ENCODE assay signal across 8 cellular contexts in the genomic region with DNA sequence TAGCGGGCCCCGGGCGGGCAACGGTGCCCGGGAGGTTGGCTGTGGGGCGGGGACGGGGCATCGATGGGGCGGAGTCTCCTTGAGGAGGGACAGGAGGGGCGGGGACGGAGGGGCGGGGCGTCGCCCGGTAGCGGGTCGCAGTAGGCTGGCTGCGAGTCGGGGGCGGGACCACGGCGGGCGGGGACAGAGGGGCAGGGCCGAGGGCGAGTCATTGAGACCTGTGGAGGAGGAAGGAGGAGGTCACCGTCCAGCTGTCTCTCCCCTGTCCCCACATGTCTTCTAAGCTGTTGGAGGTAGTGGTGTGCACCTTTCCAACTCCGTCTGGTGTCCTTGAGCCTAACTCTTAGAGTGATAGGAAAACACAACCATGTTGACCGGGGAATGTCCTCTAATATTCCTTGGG. TPM values are rescaled to one million over a fixed set of nuclear protein-coding genes. Genes with fewer than 3 reads are reported as not detected.
DNase-seq lines count a peak whose midpoint lies in the region; ATAC-seq and TF ChIP-seq lines count a peak whose summit lies in the region.

A gene (minus strand): TSS at position 54 of the 403 bp plus-strand sequence. CDS start 284 bp downstream, outside the sequence.

- H3K4me1 ChIP-seq in testis = peaks cover 27% of the 10 kb centered on the region

- no peaks in the 10 kb centered on the region for H3K36me3 ChIP-seq in SU-DHL-6 (ENCODE audit: low read length)
- no peaks in the 10 kb centered on the region for H3K36me3 ChIP-seq in testis (ENCODE audit: low read depth, missing control alignments)

- no peaks in the 10 kb centered on the region for H3K9me3 Mint-ChIP-seq in activated naive CD8-positive, alpha-beta T cell treated with anti-CD3 and anti-CD28 coated beads, Interleukin-2, amount 10 ng/mL, durations not matched to agents 7 days and 5 days
- peaks cover 5% of the 10 kb centered on the region for H3K9me3 Mint-ChIP-seq in glutamatergic neuron (ENCODE audit: unreplicated experiment)
- no peaks in the 10 kb centered on the region for H3K9me3 Mint-ChIP-seq in osteocyte (ENCODE audit: unreplicated experiment)

- TF ChIP-seq CTCF in GM10266 (IDR thresholded peaks at IDR 0.05; ENCODE audit: control insufficient read depth, insufficient read depth, low read depth, missing control alignments) (no peak), SU-DHL-6 (IDR thresholded peaks at IDR 0.05; ENCODE audit: insufficient read depth, low read length, poor library complexity, severe bottlenecking) (no peak), glutamatergic neuron (IDR thresholded peaks at IDR 0.05; ENCODE audit: partially characterized antibody, unreplicated experiment) (no peak), osteocyte (IDR thresholded peaks at IDR 0.05) (no peak), testis (IDR thresholded peaks at IDR 0.05) (no peak)

- peak within 1 kb of the TSS; percentile 96 for H3K4me3 Mint-ChIP-seq in activated naive CD8-positive, alpha-beta T cell treated with anti-CD3 and anti-CD28 coated beads, Interleukin-2, amount 10 ng/mL, durations not matched to agents 7 days and 5 days
- H3K4me3 Mint-ChIP-seq in glutamatergic neuron (ENCODE audit: unreplicated experiment) (peak within 1 kb of the TSS; percentile 91), osteocyte (ENCODE audit: unreplicated experiment) (peak within 1 kb of the TSS; percentile 96)

- intact Hi-C loops in testis (cut with DNase I; ENCODE audit: low total_unique reads) = no loop called here

- POLR2A ChIA-PET in activated naive CD8-positive, alpha-beta T cell treated with anti-CD3 and anti-CD28 coated beads, Interleukin-2, amount 10 ng/mL, durations not matched to agents 7 days and 5 days (lab: Charles Lee) = interaction anchor here (0.6 to 2.4 kb wide), 8 partner anchors 11 to 1690 kb away, joined by 3 to 13 read pairs (median 3); a partner anchor contains a TSS

- no peaks in the 10 kb centered on the region for H4K20me1 ChIP-seq in SU-DHL-6 (ENCODE audit: low read depth, low read length)

- H3K4me2 ChIP-seq in SU-DHL-6 (ENCODE audit: low read depth, low read length, poor library complexity, severe bottlenecking) = peak within 1 kb of the TSS; percentile 76

- 0 to 1% methylated on average over 2 to 28 of the region's 28 CpGs for WGBS in testis, 2 donors

- H3K4me1 Mint-ChIP-seq in activated naive CD8-positive, alpha-beta T cell treated with anti-CD3 and anti-CD28 coated beads, Interleukin-2, amount 10 ng/mL, durations not matched to agents 7 days and 5 days = peaks cover 29% of the 10 kb centered on the region
- peaks cover 13% of the 10 kb centered on the region for H3K4me1 Mint-ChIP-seq in glutamatergic neuron (ENCODE audit: low read depth, unreplicated experiment)
- peaks cover 40% of the 10 kb centered on the region for H3K4me1 Mint-ChIP-seq in osteocyte (ENCODE audit: unreplicated experiment)

- peak within 1 kb of the TSS; percentile 92 for H3K9ac ChIP-seq in SU-DHL-6 (ENCODE audit: low read length)

- H3K27me3 Mint-ChIP-seq in activated naive CD8-positive, alpha-beta T cell treated with anti-CD3 and anti-CD28 coated beads, Interleukin-2, amount 10 ng/mL, durations not matched to agents 7 days and 5 days = no peaks in the 10 kb centered on the region
- H3K27me3 Mint-ChIP-seq in glutamatergic neuron (ENCODE audit: unreplicated experiment) (peaks cover 12% of the 10 kb centered on the region), osteocyte (ENCODE audit: unreplicated experiment) (no peaks in the 10 kb centered on the region)

- 0 out of 2 replicates have a peak, but pooled peaks cover 12% of the 10 kb centered on the region for H3F3A ChIP-seq in SU-DHL-6 (ENCODE audit: insufficient read depth)

- no peaks in the 10 kb centered on the region for H3K9me3 ChIP-seq in SU-DHL-6 (ENCODE audit: insufficient read depth, low read length)
- H3K9me3 ChIP-seq in testis = no peaks in the 10 kb centered on the region

- H3K9me2 ChIP-seq in SU-DHL-6 (replicated peaks; ENCODE audit: insufficient read depth, low read length) = no peaks in the 10 kb centered on the region

- H3K79me2 ChIP-seq in SU-DHL-6 (ENCODE audit: insufficient read depth, low read length) = peaks cover 39% of the 10 kb centered on the region

- H3K36me3 Mint-ChIP-seq in activated naive CD8-positive, alpha-beta T cell treated with anti-CD3 and anti-CD28 coated beads, Interleukin-2, amount 10 ng/mL, durations not matched to agents 7 days and 5 days = no peaks in the 10 kb centered on the region
- no peaks in the 10 kb centered on the region for H3K36me3 Mint-ChIP-seq in glutamatergic neuron (ENCODE audit: unreplicated experiment)
- H3K36me3 Mint-ChIP-seq in osteocyte (ENCODE audit: unreplicated experiment) = peaks cover 9% of the 10 kb centered on the region

- H2AFZ ChIP-seq in SU-DHL-6 (ENCODE audit: low read depth, low read length, severe bottlenecking) = peak within 1 kb of the TSS; percentile 94

- H3K27ac Mint-ChIP-seq in activated naive CD8-positive, alpha-beta T cell treated with anti-CD3 and anti-CD28 coated beads, Interleukin-2, amount 10 ng/mL, durations not matched to agents 7 days and 5 days = peak within 1 kb of the TSS; percentile 96
- H3K27ac Mint-ChIP-seq in glutamatergic neuron (ENCODE audit: unreplicated experiment) = peak within 1 kb of the TSS; percentile 98
- peak within 1 kb of the TSS; percentile 97 for H3K27ac Mint-ChIP-seq in osteocyte (ENCODE audit: unreplicated experiment)

- H3K27ac ChIP-seq in SU-DHL-6 (ENCODE audit: low read depth, low read length) = peak within 1 kb of the TSS; percentile 67
- H3K27ac ChIP-seq in testis = peak within 1 kb of the TSS; percentile 94 to 97

- peak; percentile 100 for DNase-seq in GM10266 (ENCODE audit: extremely low spot score)
- peak; percentile 50 for DNase-seq in NCI-H128 (lab: John Stamatoyannopoulos, UW; ENCODE audit: unreplicated experiment)
- DNase-seq in activated naive CD8-positive, alpha-beta T cell treated with anti-CD3 and anti-CD28 coated beads, Interleukin-2, amount 10 ng/mL, durations not matched to agents 7 days and 5 days = peak; percentile 95
- peak; percentile 98 for DNase-seq in glutamatergic neuron
- peak; percentile 98 for DNase-seq in osteocyte (ENCODE audit: extremely low spot score, unreplicated experiment)
- peak; percentile 98 for DNase-seq in testis

- ATAC-seq in HG02623 (IDR thresholded peaks at IDR 0.05; ENCODE audit: unreplicated experiment) = peak; percentile 56
- ATAC-seq in activated naive CD8-positive, alpha-beta T cell treated with anti-CD3 and anti-CD28 coated beads, Interleukin-2, amount 10 ng/mL, durations not matched to agents 7 days and 5 days (ENCODE audit: low read depth) = peak; percentile 79

- peak within 1 kb of the TSS; percentile 82 for H3K4me3 ChIP-seq in SU-DHL-6 (ENCODE audit: insufficient read depth, low read length, poor library complexity, severe bottlenecking)
- H3K4me3 ChIP-seq in testis = peak within 1 kb of the TSS; percentile 84 to 99

- no peaks in the 10 kb centered on the region for H3K27me3 ChIP-seq in SU-DHL-6 (ENCODE audit: low read length)
- H3K27me3 ChIP-seq in testis = no peaks in the 10 kb centered on the region

- TF ChIP-seq POLR2A in testis (IDR thresholded peaks at IDR 0.05) = peak; percentile 92

RNA-seq across cellular contexts. Expression of the gene that starts here (rescaled TPM):
- 10 to 100 TPM; 19.5 to 22.7 TPM for total RNA-seq in activated naive CD8-positive, alpha-beta T cell treated with anti-CD3 and anti-CD28 coated beads, Interleukin-2, amount 10 ng/mL, durations not matched to agents 7 days and 5 days
- total RNA-seq in glutamatergic neuron (ENCODE audit: unreplicated experiment) (95.8 TPM), osteocyte (55.1 and 55.5 TPM in 2 replicates), testis (100 to 1,000 TPM; 188 to 272 TPM)
- polyA plus RNA-seq in testis (ENCODE audit: insufficient read depth, low read depth, low replicate concordance) = 451 TPM

Comparison
In these comparisons a context has a peak if more than half of its experiments do, and no peak if none do; other contexts are left out.
1. Peak in every context shown above with its lines: DNase-seq, ATAC-seq, H3K4me3 ChIP-seq and H3K27ac ChIP-seq.
2. DNase-seq: peak in every context shown above with its lines; median percentile 100 in GM10266; 98 in glutamatergic neuron; 98 in osteocyte; 98 in testis; 95 in activated naive CD8-positive, alpha-beta T cell treated with anti-CD3 and anti-CD28 coated beads, Interleukin-2, amount 10 ng/mL, durations not matched to agents 7 days and 5 days; 50 in NCI-H128.